In the genomic region with DNA sequence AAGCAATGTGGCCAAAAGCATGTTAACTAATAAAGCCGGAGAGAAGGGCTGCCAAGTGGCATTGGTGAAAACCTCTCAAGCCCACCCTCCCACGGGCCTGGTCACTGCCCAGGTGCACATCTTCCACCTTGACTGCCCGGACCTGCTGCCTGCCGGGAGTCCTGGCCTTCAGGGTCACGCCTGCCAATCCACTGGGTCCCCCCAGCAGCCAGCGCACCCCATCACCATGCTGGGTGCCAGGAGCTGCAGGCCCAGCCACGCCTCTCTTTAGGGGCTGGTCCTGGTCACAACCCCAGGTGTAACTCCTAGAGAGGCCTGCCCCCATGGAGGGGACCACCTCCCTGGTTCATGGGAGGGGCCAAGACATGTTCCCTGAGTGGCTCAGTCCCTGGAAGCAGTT, we compare ENCODE assay signal across 16 cellular contexts.
DNase-seq lines count a peak whose midpoint lies in the region; ATAC-seq, FAIRE-seq and TF ChIP-seq lines count a peak whose summit lies in the region.
"Had no signal": no experiment of that assay in that cellular context is flagged by ENCODE, and none has a peak within 500 bp of the region (broad histone marks: within the 10 kb centered on the region; RNA-seq: fewer than 3 reads in every experiment).

No MANE protein-coding gene starts in this region.

- H3K36me3 ChIP-seq in H1 (ENCODE audit: control insufficient read depth in 2 of 4, insufficient read depth in 4 of 4, low read length in 3 of 4) (no peaks in the 10 kb centered on the region), neuronal stem cell (replicated peaks in 1 of 2; ENCODE audit: control insufficient read depth in 2 of 2, insufficient read depth in 2 of 2, low read length in 2 of 2) (no peaks in the 10 kb centered on the region), upper lobe of right lung (no peaks in the 10 kb centered on the region)

- H3K4me3 Mint-ChIP-seq in activated CD8-positive, alpha-beta memory T cell treated with anti-CD3 and anti-CD28 coated beads, Interleukin-2, amount 10 ng/mL, durations not matched to agents 7 days and 5 days = no peak overlapping the region
- H3K4me3 Mint-ChIP-seq: CD4-positive, alpha-beta T cell had no signal

- no peak overlapping the region for H4K91ac ChIP-seq in H1 (replicated peaks; ENCODE audit: insufficient read length, low read length)
- H4K91ac ChIP-seq in neuronal stem cell (ENCODE audit: low read depth, low read length, poor library complexity) = no peak overlapping the region

- H2BK120ac ChIP-seq in H1 (replicated peaks; ENCODE audit: low read depth, low read length) (no peak overlapping the region), neuronal stem cell (ENCODE audit: low read depth, low read length) (no peak overlapping the region)

- no peak overlapping the region for H3K4ac ChIP-seq in H1 (replicated peaks; ENCODE audit: insufficient read length, low read depth, low read length)
- no peak overlapping the region for H3K4ac ChIP-seq in neuronal stem cell (ENCODE audit: low read length)

- peak overlapping the region; percentile 46; the same call in 1 of the 2 replicates for H4K8ac ChIP-seq in H1 (ENCODE audit: extremely low read depth, insufficient read depth, low read length)
- H4K8ac ChIP-seq in neuronal stem cell (ENCODE audit: low read depth, low read length) = no peak overlapping the region

- H3K4me1 Mint-ChIP-seq in activated CD8-positive, alpha-beta memory T cell treated with anti-CD3 and anti-CD28 coated beads, Interleukin-2, amount 10 ng/mL, durations not matched to agents 7 days and 5 days = no peaks in the 10 kb centered on the region

- H3K4me2 ChIP-seq in H1 (ENCODE audit: insufficient read depth in 1 of 2, low read depth in 2 of 2, low read length in 2 of 2) (no peak overlapping the region), neuronal stem cell (ENCODE audit: insufficient read depth, low read length, poor library complexity, severe bottlenecking) (no peak overlapping the region)

- no peak overlapping the region for H2BK5ac ChIP-seq in H1 (ENCODE audit: low read depth, low read length)
- no peak overlapping the region for H2BK5ac ChIP-seq in neuronal stem cell (ENCODE audit: low read length)

- no peak overlapping the region for H4K5ac ChIP-seq in H1 (ENCODE audit: insufficient read length, low read depth, low read length)

- peaks cover 0 to 3% of the 10 kb centered on the region in 2 experiments for H4K20me1 ChIP-seq in H1 (replicated peaks in 1 of 2; ENCODE audit: control insufficient read depth in 1 of 2, insufficient read depth in 2 of 2, low read length in 2 of 2)

- no peaks in the 10 kb centered on the region for H3K36me3 Mint-ChIP-seq in activated CD8-positive, alpha-beta memory T cell treated with anti-CD3 and anti-CD28 coated beads, Interleukin-2, amount 10 ng/mL, durations not matched to agents 7 days and 5 days

- no peaks in the 10 kb centered on the region for H3K23me2 ChIP-seq in H1 (ENCODE audit: low read depth, low read length)

- no peak overlapping the region for H3K9ac ChIP-seq in H1 (replicated peaks in 1 of 4; ENCODE audit: extremely low read depth in 1 of 4, low read depth in 3 of 4, low read length in 3 of 4)
- peak overlapping the region; percentile 3 for H3K9ac ChIP-seq in neuronal stem cell (ENCODE audit: low read depth, low read length, poor library complexity)

- H3K4me1 ChIP-seq in H1 (replicated peaks in 1 of 4; ENCODE audit: control insufficient read depth in 3 of 4, insufficient read depth in 4 of 4, low read length in 3 of 4) (peaks cover 0 to 2% (median under 1%) of the 10 kb centered on the region in 4 experiments; a peak in 3 of 7 replicates), neuronal stem cell (ENCODE audit: control insufficient read depth in 2 of 2, insufficient read depth in 1 of 2, low read depth in 1 of 2, low read length in 2 of 2) (peaks cover 0 to 9% of the 10 kb centered on the region in 2 donors), upper lobe of right lung (peaks cover 19% of the 10 kb centered on the region)

- H2AK5ac ChIP-seq in H1 (ENCODE audit: low read depth, low read length) (no peak overlapping the region), neuronal stem cell (ENCODE audit: low read depth, low read length) (peak overlapping the region; percentile 47)

- H3K18ac ChIP-seq in H1 (ENCODE audit: extremely low read depth, low read length) (no peak overlapping the region), neuronal stem cell (ENCODE audit: low read length) (peak overlapping the region; percentile 25)

- 82% methylated on average over 7 of the region's 7 CpGs; no CpG with 5 or more reads in 1 of the 2 experiments for WGBS in H1 (ENCODE audit: extremely low coverage in 1 of 2, insufficient coverage in 1 of 2, insufficient read length in 1 of 2, insufficient replicate concordance in 2 of 2, low coverage in 1 of 2, low lambda C conversion rate in 2 of 2, missing lambda C conversion rate in 1 of 2), 2 experiments
- no CpG with 5 or more reads among the region's 7 CpGs for WGBS in neuronal stem cell (ENCODE audit: extremely low coverage in 2 of 2, insufficient read length in 2 of 2, insufficient replicate concordance in 1 of 2), 2 donors

- no peak for TF ChIP-seq POLR2A in H1 (IDR thresholded peaks at IDR 0.05; ENCODE audit: control extremely low read depth in 1 of 2, low read depth in 2 of 2, low read length in 2 of 2)

- no peak overlapping the region for H2BK15ac ChIP-seq in H1 (ENCODE audit: low read length)
- no peak overlapping the region for H2BK15ac ChIP-seq in neuronal stem cell (ENCODE audit: low read length)

- H3K27ac Mint-ChIP-seq in activated CD8-positive, alpha-beta memory T cell treated with anti-CD3 and anti-CD28 coated beads, Interleukin-2, amount 10 ng/mL, durations not matched to agents 7 days and 5 days = no peak overlapping the region
- H3K27ac Mint-ChIP-seq: CD4-positive, alpha-beta T cell had no signal

- in situ Hi-C loops in ACHN (cut with HindIII; ENCODE audit: low pct_ligation_motif_present, low pct_unique_long_range_greater_than_20kb, low sequenced_read_pairs) = no loop called here

- H3K9me3 ChIP-seq in H1 (ENCODE audit: insufficient read depth in 2 of 2, low read depth in 1 of 2, low read length in 1 of 2) (no peaks in the 10 kb centered on the region), neuronal stem cell (replicated peaks in 1 of 2; ENCODE audit: control insufficient read depth in 2 of 2, insufficient read depth in 1 of 2, low read depth in 1 of 2, low read length in 2 of 2) (peaks cover 0 to 3% of the 10 kb centered on the region in 2 donors), upper lobe of right lung (no peaks in the 10 kb centered on the region)

- H3K27ac ChIP-seq in H1 (ENCODE audit: low read depth, low read length) = no peak overlapping the region
- H3K27ac ChIP-seq in neuronal stem cell (replicated peaks; ENCODE audit: low read length) = no peak overlapping the region
- no peak overlapping the region for H3K27ac ChIP-seq in upper lobe of right lung
- H3K27ac ChIP-seq: 22Rv1 had no signal

- no peaks in the 10 kb centered on the region for H3K79me1 ChIP-seq in H1 (ENCODE audit: low read depth, low read length)
- H3K79me1 ChIP-seq in neuronal stem cell (ENCODE audit: low read depth, low read length) = peaks cover 1% of the 10 kb centered on the region

- peaks cover 2% of the 10 kb centered on the region for H3K9me3 Mint-ChIP-seq in activated CD8-positive, alpha-beta memory T cell treated with anti-CD3 and anti-CD28 coated beads, Interleukin-2, amount 10 ng/mL, durations not matched to agents 7 days and 5 days (ENCODE audit: low read depth)
- H3K9me3 Mint-ChIP-seq: CD4-positive, alpha-beta T cell had no signal

- H3K56ac ChIP-seq in H1 (replicated peaks; ENCODE audit: insufficient read length, low read depth, low read length) = no peak overlapping the region

- TF ChIP-seq CTCF in H1 (IDR thresholded peaks at IDR 0.05; ENCODE audit: control extremely low read depth in 1 of 3, insufficient read depth in 1 of 3, low read depth in 1 of 3, low read length in 3 of 3) (no peak), upper lobe of right lung (IDR thresholded peaks at IDR 0.05) (no peak)

- H2BK20ac ChIP-seq in H1 (ENCODE audit: low read length) = no peak overlapping the region

- H2BK12ac ChIP-seq in H1 (ENCODE audit: low read depth, low read length) = no peak overlapping the region
- H2BK12ac ChIP-seq in neuronal stem cell (ENCODE audit: low read length) = no peak overlapping the region

- H3K23ac ChIP-seq in H1 (ENCODE audit: insufficient read length) = no peak overlapping the region
- H3K23ac ChIP-seq in neuronal stem cell (ENCODE audit: low read depth, low read length, poor library complexity) = peak overlapping the region; percentile 48

- no peaks in the 10 kb centered on the region for H3K27me3 Mint-ChIP-seq in activated CD8-positive, alpha-beta memory T cell treated with anti-CD3 and anti-CD28 coated beads, Interleukin-2, amount 10 ng/mL, durations not matched to agents 7 days and 5 days

- POLR2A ChIA-PET in H1 (lab: Charles Lee; ENCODE audit: partially characterized antibody) = no interaction called here

- ATAC-seq in Right ventricle myocardium inferior = no peak
- ATAC-seq in upper lobe of right lung = no peak
- no peak for ATAC-seq in activated CD8-positive, alpha-beta memory T cell treated with anti-CD3 and anti-CD28 coated beads, Interleukin-2, amount 10 ng/mL, durations not matched to agents 7 days and 5 days
- ATAC-seq: HCT116 had no signal

- H3K14ac ChIP-seq in H1 (ENCODE audit: insufficient read length) = no peak overlapping the region
- H3K14ac ChIP-seq in neuronal stem cell (ENCODE audit: low read length) = no peak overlapping the region

- DNase-seq in Right ventricle myocardium inferior (ENCODE audit: missing footprints) (peak; percentile 70), cardiac septum (ENCODE audit: low spot score) (no peak), H1 (ENCODE audit: low read depth in 1 of 2, low spot score in 2 of 2) (no peak), neuronal stem cell (ENCODE audit: low spot score) (no peak), upper lobe of right lung (peak; percentile 55), ACHN (no peak), mesenteric fat pad (ENCODE audit: low spot score) (no peak)
- no peak for DNase-seq in activated CD8-positive, alpha-beta memory T cell treated with anti-CD3 and anti-CD28 coated beads, Interleukin-2, amount 10 ng/mL, durations not matched to agents 7 days and 5 days
- DNase-seq: AML-193; C1 segment of cervical spinal cord; Calu3; CD4-positive, alpha-beta T cell; DMS 273 treated with DMSO at 0.1 percent for 48 hours had no signal

- no peak for TF ChIP-seq RAD21 in H1 (IDR thresholded peaks at IDR 0.05 in 1 of 2, conservative IDR thresholded peaks at IDR 0.05 in 1 of 2; ENCODE audit: low read depth in 2 of 2, low read length in 2 of 2)

- TF ChIP-seq EP300 in H1 (IDR thresholded peaks at IDR 0.05; ENCODE audit: borderline replicate concordance in 1 of 2, low read depth in 2 of 2, low read length in 2 of 2) = no peak

- CTCF ChIA-PET in H1 (lab: Charles Lee; ENCODE audit: partially characterized antibody) = interaction anchor here (1.1 to 3.4 kb wide), 2 partner anchors 32 to 92 kb away, joined by 4 to 15 read pairs; no protein-coding TSS in a partner anchor
- CTCF ChIA-PET in activated CD8-positive, alpha-beta memory T cell treated with anti-CD3 and anti-CD28 coated beads, Interleukin-2, amount 10 ng/mL, durations not matched to agents 7 days and 5 days (lab: Charles Lee) = no interaction called here

- no peak for FAIRE-seq in H1 (lab: Jason Lieb, UNC)
- FAIRE-seq: H54 had no signal

- H3K79me2 ChIP-seq in H1 (ENCODE audit: control insufficient read depth in 1 of 2, insufficient read depth in 2 of 2, low read length in 2 of 2) = no peaks in the 10 kb centered on the region

- H2AFZ ChIP-seq in H1 (ENCODE audit: low read length) (no peak overlapping the region), neuronal stem cell (ENCODE audit: low read length) (no peak overlapping the region)

- intact Hi-C loops in Right ventricle myocardium inferior (cut with DNase I) = no loop called here
- intact Hi-C loops in cardiac septum (cut with DNase I) = no loop called here
- intact Hi-C loops in upper lobe of right lung (cut with DNase I) = no loop called here

- no peak overlapping the region for H3K4me3 ChIP-seq in H1 (ENCODE audit: extremely low read depth in 1 of 4, insufficient read depth in 2 of 4, low read depth in 3 of 4, low read length in 4 of 4)
- no peak overlapping the region for H3K4me3 ChIP-seq in neuronal stem cell (ENCODE audit: low read length in 2 of 2)
- no peak overlapping the region for H3K4me3 ChIP-seq in upper lobe of right lung

- no peaks in the 10 kb centered on the region for H3K27me3 ChIP-seq in H1 (replicated peaks in 1 of 4; ENCODE audit: control insufficient read depth in 3 of 4, extremely low read depth in 1 of 4, insufficient read depth in 3 of 4, low read length in 3 of 4)
- no peaks in the 10 kb centered on the region for H3K27me3 ChIP-seq in neuronal stem cell (ENCODE audit: control insufficient read depth in 3 of 3, insufficient read depth in 3 of 3, low read depth in 1 of 3, low read length in 3 of 3)
- H3K27me3 ChIP-seq in upper lobe of right lung = no peaks in the 10 kb centered on the region

Comparison
In these comparisons a context has a peak if more than half of its experiments do, and no peak if none do; other contexts are left out.
1. DNase-seq: peak in Right ventricle myocardium inferior (single experiment) and upper lobe of right lung (single experiment); none in cardiac septum (single experiment), H1 (0 of 2), neuronal stem cell (single experiment), ACHN (single experiment), mesenteric fat pad (single experiment) and activated CD8-positive, alpha-beta memory T cell treated with anti-CD3 and anti-CD28 coated beads, Interleukin-2, amount 10 ng/mL, durations not matched to agents 7 days and 5 days (single experiment).